Comparison of ENCODE assay signal across 25 cellular contexts in the genomic region with DNA sequence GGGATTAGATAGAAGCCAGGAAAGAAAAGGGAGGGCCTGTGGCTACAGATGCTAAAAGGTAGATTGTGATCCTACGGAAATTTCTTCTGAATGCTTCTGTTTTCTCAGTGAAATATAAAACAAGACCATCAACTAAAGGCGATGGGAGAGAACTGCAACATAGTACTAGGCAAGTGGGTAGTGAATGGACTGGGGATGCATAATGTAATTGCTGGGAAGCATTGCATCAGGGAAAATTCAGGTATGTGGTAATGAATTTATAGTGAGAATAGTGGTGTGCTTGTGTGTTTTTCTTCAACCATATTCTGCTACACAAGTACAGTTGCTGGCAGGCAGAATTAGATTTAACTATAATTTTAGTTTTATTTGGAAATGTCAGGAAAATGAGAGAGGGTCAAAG.
"Had no signal": no experiment of that assay in that cellular context is flagged by ENCODE, and none has a peak within 500 bp of the region (broad histone marks: within the 10 kb centered on the region; RNA-seq: fewer than 3 reads in every experiment).

No MANE protein-coding gene starts in this region.

- H3K4me3 ChIP-seq: esophagus squamous epithelium, gastrocnemius medialis, heart right ventricle, left lung, lower lobe of right lung, mucosa of descending colon had no signal

- H3K4me1 ChIP-seq: esophagus squamous epithelium, gastrocnemius medialis, left lung, lower lobe of right lung had no signal

- H3K9me3 ChIP-seq: esophagus squamous epithelium, gastrocnemius medialis, heart right ventricle, left lung, lower lobe of right lung, mucosa of descending colon had no signal

- ATAC-seq: effector memory CD8-positive, alpha-beta T cell; esophagus mucosa; gastrocnemius medialis; heart right ventricle; left cardiac atrium; left lung; left ventricle myocardium superior; lower lobe of right lung; mucosa of descending colon; naive thymus-derived CD8-positive, alpha-beta T cell had no signal

- H3K4me3 Mint-ChIP-seq: dendritic cell treated with granulocyte-macrophage colony-stimulating factor and Interleukin-4, amounts not matched to agents 40 ng/mL and 50 ng/mL, for 4 days; effector memory CD8-positive, alpha-beta T cell; endodermal cell; memory B cell; mesothelial cell of epicardium; naive thymus-derived CD8-positive, alpha-beta T cell had no signal

- DNase-seq: cortex of kidney; effector CD8-positive, alpha-beta T cell; effector memory CD8-positive, alpha-beta T cell; endodermal cell; erythroblast; esophagus squamous epithelium; foreskin fibroblast; foreskin melanocyte; gastrocnemius medialis; glutamatergic neuron; head of caudate nucleus; heart right ventricle; hippocampal formation; left cardiac atrium; left lung; left ventricle myocardium superior; lower lobe of right lung; mucosa of descending colon; naive B cell; naive thymus-derived CD8-positive, alpha-beta T cell had no signal

- H3K27me3 Mint-ChIP-seq: dendritic cell treated with granulocyte-macrophage colony-stimulating factor and Interleukin-4, amounts not matched to agents 40 ng/mL and 50 ng/mL, for 4 days; effector memory CD8-positive, alpha-beta T cell; memory B cell had no signal

- H3K36me3 ChIP-seq: esophagus squamous epithelium, gastrocnemius medialis, heart right ventricle, left lung, lower lobe of right lung had no signal

- H3K9me3 Mint-ChIP-seq: dendritic cell treated with granulocyte-macrophage colony-stimulating factor and Interleukin-4, amounts not matched to agents 40 ng/mL and 50 ng/mL, for 4 days; endodermal cell had no signal

- H3K27me3 ChIP-seq: esophagus squamous epithelium, gastrocnemius medialis, heart right ventricle, left lung had no signal

- H3K27ac Mint-ChIP-seq: dendritic cell treated with granulocyte-macrophage colony-stimulating factor and Interleukin-4, amounts not matched to agents 40 ng/mL and 50 ng/mL, for 4 days; effector memory CD8-positive, alpha-beta T cell; endodermal cell; memory B cell; mesothelial cell of epicardium; naive B cell; naive thymus-derived CD8-positive, alpha-beta T cell had no signal

- H3K36me3 Mint-ChIP-seq: memory B cell, mesothelial cell of epicardium, naive B cell had no signal

- H3K4me1 Mint-ChIP-seq: memory B cell; mesothelial cell of epicardium; naive B cell; naive thymus-derived CD8-positive, alpha-beta T cell had no signal

- H3K27ac ChIP-seq: epithelial cell of prostate, esophagus squamous epithelium, gastrocnemius medialis, heart right ventricle, left lung, lower lobe of right lung had no signal
